In genomic region chr15:73630030-73630429, GRCh38 we compare ENCODE assay signal across 12 cellular contexts. TPM values are rescaled to one million over a fixed set of nuclear protein-coding genes. Genes with fewer than 3 reads are reported as not detected.
DNase-seq lines count a peak whose midpoint lies in the region; ATAC-seq, FAIRE-seq and TF ChIP-seq lines count a peak whose summit lies in the region.
"Had no signal": no experiment of that assay in that cellular context is flagged by ENCODE, and none has a peak within 500 bp of the region (broad histone marks: within the 10 kb centered on the region; RNA-seq: fewer than 3 reads in every experiment).

No MANE protein-coding gene starts in this region.

- H3K27ac Mint-ChIP-seq in CD4-positive, CD25-positive, alpha-beta regulatory T cell, result peak overlapping the region in 1 of 3 donors; percentile 30
- peak overlapping the region in 3 of 5 experiments; percentile 7 to 94 (median 16) for H3K27ac Mint-ChIP-seq in brain

- H3K4me1 Mint-ChIP-seq in CD4-positive, CD25-positive, alpha-beta regulatory T cell, result peaks cover 38 to 76% (median 60%) of the 10 kb centered on the region in 4 donors
- H3K4me1 Mint-ChIP-seq in brain, result peaks cover 71% of the 10 kb centered on the region

- H3K4me1 ChIP-seq in CD4-positive, CD25-positive, alpha-beta regulatory T cell (ENCODE audit: control insufficient read depth, insufficient read depth, low read length, poor library complexity, severe bottlenecking), result peaks cover 46% of the 10 kb centered on the region

- no peak for TF ChIP-seq POLR2A in GM12892 (IDR thresholded peaks at IDR 0.05; ENCODE audit: low read depth, low read length)

- H4K20me1 ChIP-seq in neural cell (ENCODE audit: insufficient read depth), result no peaks in the 10 kb centered on the region

- no peaks in the 10 kb centered on the region for H3K9me3 ChIP-seq in CD4-positive, CD25-positive, alpha-beta regulatory T cell (ENCODE audit: control insufficient read depth in 2 of 2, low read length in 2 of 2)
- no peaks in the 10 kb centered on the region for H3K9me3 ChIP-seq in neural cell (ENCODE audit: low read length)
- H3K9me3 ChIP-seq: prostate gland had no signal

- H3K9ac ChIP-seq in neural cell (ENCODE audit: low read length), result peak overlapping the region; percentile 82

- no peak overlapping the region for H3K27ac ChIP-seq in CD4-positive, CD25-positive, alpha-beta regulatory T cell (ENCODE audit: insufficient read depth, low read length, poor library complexity, severe bottlenecking)
- H3K27ac ChIP-seq in neural cell (ENCODE audit: low read length), result peak overlapping the region; percentile 47
- H3K27ac ChIP-seq: C4-2B had no signal

- no peak for TF ChIP-seq EP300 in neural cell (conservative IDR thresholded peaks at IDR 0.05; ENCODE audit: poor library complexity, severe bottlenecking)

- peak overlapping the region; percentile 73 for H3K4me3 ChIP-seq in CD4-positive, CD25-positive, alpha-beta regulatory T cell (ENCODE audit: low read depth, low read length)
- H3K4me3 ChIP-seq in neural cell (ENCODE audit: low read length), result peak overlapping the region; percentile 82

- no peaks in the 10 kb centered on the region for H3K9me3 Mint-ChIP-seq in CD4-positive, CD25-positive, alpha-beta regulatory T cell
- no peaks in the 10 kb centered on the region for H3K9me3 Mint-ChIP-seq in brain
- H3K9me3 Mint-ChIP-seq: immature natural killer cell had no signal

- no peak for TF ChIP-seq RAD21 in neural cell (conservative IDR thresholded peaks at IDR 0.05)

- no peaks in the 10 kb centered on the region for H3K27me3 ChIP-seq in CD4-positive, CD25-positive, alpha-beta regulatory T cell (ENCODE audit: control insufficient read depth, insufficient read depth, low read length)
- H3K27me3 ChIP-seq in neural cell (ENCODE audit: insufficient read depth, low read depth, low read length), result no peaks in the 10 kb centered on the region

- no peak for DNase-seq in CD4-positive, CD25-positive, alpha-beta regulatory T cell
- DNase-seq in LHCN-M2 (ENCODE audit: low read depth), result peak; percentile 32
- no peak for DNase-seq in occipital lobe (lab: John Stamatoyannopoulos, UW)
- no peak for DNase-seq in GM12892 (ENCODE audit: insufficient read length)
- no peak for DNase-seq in iPS-NIHi7 (ENCODE audit: extremely low spot score)
- DNase-seq: immature natural killer cell, KG1 had no signal

- no peaks in the 10 kb centered on the region for H3K9me2 ChIP-seq in neural cell (ENCODE audit: insufficient read depth, low read length)

- no peaks in the 10 kb centered on the region for H3F3A ChIP-seq in neural cell (ENCODE audit: insufficient read depth, low read length, poor library complexity, severe bottlenecking)

- H3K79me2 ChIP-seq in neural cell (replicated peaks; ENCODE audit: insufficient read depth, low read length), result peaks cover 73% of the 10 kb centered on the region

- H3K27me3 Mint-ChIP-seq in CD4-positive, CD25-positive, alpha-beta regulatory T cell, result no peaks in the 10 kb centered on the region
- peaks cover 6% of the 10 kb centered on the region for H3K27me3 Mint-ChIP-seq in brain

- no peak for FAIRE-seq in GM12892 (lab: Jason Lieb, UNC)

- H3K4me2 ChIP-seq in neural cell (ENCODE audit: low read length), result peak overlapping the region; percentile 87

- no peak for TF ChIP-seq CTCF in brain (conservative IDR thresholded peaks at IDR 0.05)
- no peak for TF ChIP-seq CTCF in neural cell (IDR thresholded peaks at IDR 0.05; ENCODE audit: poor library complexity, severe bottlenecking)

- peak overlapping the region in 3 of 4 donors; percentile 52 to 93 (median 81) for H3K4me3 Mint-ChIP-seq in CD4-positive, CD25-positive, alpha-beta regulatory T cell
- H3K4me3 Mint-ChIP-seq in brain, result peak overlapping the region in 4 of 5 experiments; percentile 89 to 96 (median 92)

- H2AFZ ChIP-seq in neural cell (ENCODE audit: low read depth, low read length), result no peak overlapping the region

- H3K36me3 Mint-ChIP-seq in CD4-positive, CD25-positive, alpha-beta regulatory T cell, result no peaks in the 10 kb centered on the region
- no peaks in the 10 kb centered on the region for H3K36me3 Mint-ChIP-seq in brain
- H3K36me3 Mint-ChIP-seq: immature natural killer cell had no signal

- no peak for ATAC-seq in CD4-positive, CD25-positive, alpha-beta regulatory T cell (ENCODE audit: low read depth in 2 of 2)
- ATAC-seq in GM21619 (IDR thresholded peaks at IDR 0.05; ENCODE audit: unreplicated experiment), result no peak

- H3K36me3 ChIP-seq in CD4-positive, CD25-positive, alpha-beta regulatory T cell (ENCODE audit: control insufficient read depth, insufficient read depth, low read length), result no peaks in the 10 kb centered on the region
- H3K36me3 ChIP-seq in neural cell (ENCODE audit: insufficient read depth, low read length), result no peaks in the 10 kb centered on the region
- H3K36me3 ChIP-seq: prostate gland had no signal

TF ChIP-seq in neural cell, 6 proteins besides CTCF, POLR2A, EP300 and RAD21:
- TF ChIP-seq EZH2 (IDR thresholded peaks at IDR 0.05; ENCODE audit: borderline replicate concordance, insufficient read depth, low read length, poor library complexity, severe bottlenecking), result no peak
- TF ChIP-seq SMC3 (conservative IDR thresholded peaks at IDR 0.05; ENCODE audit: poor library complexity), result no peak
- TF ChIP-seq POLR2AphosphoS5 (IDR thresholded peaks at IDR 0.05), result no peak
- no peak for TF ChIP-seq MXI1 (conservative IDR thresholded peaks at IDR 0.05; ENCODE audit: poor library complexity, severe bottlenecking)
- no peak for TF ChIP-seq TAF1 (IDR thresholded peaks at IDR 0.05; ENCODE audit: low read depth)
- TF ChIP-seq REST (IDR thresholded peaks at IDR 0.05; ENCODE audit: borderline replicate concordance), result no peak
TF ChIP-seq in neural cell: peak in this region for 0.

RNA-seq across cellular contexts. Expression of gene NPTN, which starts 3.2 kb away (rescaled TPM):
- 45.3 TPM for total RNA-seq in CD4-positive, CD25-positive, alpha-beta regulatory T cell
- polyA plus RNA-seq in CD4-positive, CD25-positive, alpha-beta regulatory T cell, result 10 to 100 TPM; 35.4 to 37.6 (median 37.2) TPM
- total RNA-seq in LHCN-M2 (2014; rRNA removed) (108 and 111 TPM in 2 replicates), occipital lobe (86.1 TPM)
- 76.9 TPM for polyA plus RNA-seq in LHCN-M2 (2012)
- polyA plus RNA-seq in brain (ENCODE audit: insufficient read depth, low read depth, low replicate concordance) (102 TPM), neural cell (237 and 284 TPM in 2 replicates)
- polyA minus RNA-seq in neural cell, result 122 and 147 TPM in 2 replicates
- polyA plus RNA-seq in GM12892 (2012; ENCODE audit: missing spikeins), result 29.4 TPM

RNA-seq across cellular contexts. Expression of gene CD276, which starts 54.2 kb away (rescaled TPM):
- not detected for total RNA-seq in CD4-positive, CD25-positive, alpha-beta regulatory T cell
- not detected for polyA plus RNA-seq in CD4-positive, CD25-positive, alpha-beta regulatory T cell
- total RNA-seq in LHCN-M2 (2014; rRNA removed), result 47.1 and 54.4 TPM in 2 replicates
- polyA plus RNA-seq in LHCN-M2 (2012), result 48.4 TPM
- polyA plus RNA-seq in brain (ENCODE audit: insufficient read depth, low read depth, low replicate concordance), result 94.2 TPM
- polyA plus RNA-seq in neural cell, result 70.4 and 99.1 TPM in 2 replicates
- 73.6 and 98.8 TPM in 2 replicates for polyA minus RNA-seq in neural cell
- 24.5 TPM for total RNA-seq in occipital lobe
- polyA plus RNA-seq in GM12892 (2012; ENCODE audit: missing spikeins), result 0.13 TPM
- polyA plus RNA-seq: immature natural killer cell had no signal

Comparison
In these comparisons a context has a peak if more than half of its experiments do, and no peak if none do; other contexts are left out.
1. RNA of gene CD276, which starts 54.2 kb away (total RNA-seq): 47.1 to 54.4 TPM in LHCN-M2 and 24.5 TPM in occipital lobe (single experiment); not detected in CD4-positive, CD25-positive, alpha-beta regulatory T cell (single experiment); every median in the first group is over 10 times any median in the second.